Comparison of ENCODE assay signal across 1 cellular context in the genomic region with DNA sequence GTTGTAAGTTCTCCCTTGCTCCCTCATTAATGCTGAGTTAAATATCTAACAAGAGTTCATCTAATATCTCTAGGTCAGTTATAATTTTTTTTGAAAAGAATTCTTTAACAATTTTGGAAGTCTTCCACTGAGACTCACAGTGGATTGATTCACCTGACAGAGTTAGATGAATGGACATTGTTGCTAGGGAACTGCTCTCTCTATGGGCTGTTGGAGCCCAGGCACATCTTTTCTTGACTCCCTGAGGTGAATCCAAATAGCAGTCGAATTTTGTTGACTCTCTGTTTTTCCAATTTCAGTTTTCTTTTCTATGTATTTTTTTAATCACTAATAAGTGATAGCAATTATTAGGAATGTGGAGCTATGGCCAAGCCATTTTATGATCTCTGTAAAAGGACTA.
TF ChIP-seq lines count a peak whose summit lies in the region.

No MANE protein-coding gene starts in this region.

TF ChIP-seq in H1, 55 proteins besides CTCF, POLR2A, EP300 and RAD21 (continued from another document):
- TF ChIP-seq, protein P1, sequence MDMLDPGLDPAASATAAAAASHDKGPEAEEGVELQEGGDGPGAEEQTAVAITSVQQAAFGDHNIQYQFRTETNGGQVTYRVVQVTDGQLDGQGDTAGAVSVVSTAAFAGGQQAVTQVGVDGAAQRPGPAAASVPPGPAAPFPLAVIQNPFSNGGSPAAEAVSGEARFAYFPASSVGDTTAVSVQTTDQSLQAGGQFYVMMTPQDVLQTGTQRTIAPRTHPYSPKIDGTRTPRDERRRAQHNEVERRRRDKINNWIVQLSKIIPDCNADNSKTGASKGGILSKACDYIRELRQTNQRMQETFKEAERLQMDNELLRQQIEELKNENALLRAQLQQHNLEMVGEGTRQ (IDR thresholded peaks at IDR 0.05; ENCODE audit: low read length), result no peak
- TF ChIP-seq, protein P2, sequence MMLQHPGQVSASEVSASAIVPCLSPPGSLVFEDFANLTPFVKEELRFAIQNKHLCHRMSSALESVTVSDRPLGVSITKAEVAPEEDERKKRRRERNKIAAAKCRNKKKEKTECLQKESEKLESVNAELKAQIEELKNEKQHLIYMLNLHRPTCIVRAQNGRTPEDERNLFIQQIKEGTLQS (IDR thresholded peaks at IDR 0.05; ENCODE audit: insufficient read depth, low read depth, low read length), result no peak
- TF ChIP-seq TAF1 (IDR thresholded peaks at IDR 0.05; ENCODE audit: low read depth, low read length), result no peak
- no peak for TF ChIP-seq CREB1 (IDR thresholded peaks at IDR 0.05)
- no peak for TF ChIP-seq RFX5 (IDR thresholded peaks at IDR 0.05; ENCODE audit: borderline replicate concordance, low read depth, low read length)
- TF ChIP-seq, protein P3, sequence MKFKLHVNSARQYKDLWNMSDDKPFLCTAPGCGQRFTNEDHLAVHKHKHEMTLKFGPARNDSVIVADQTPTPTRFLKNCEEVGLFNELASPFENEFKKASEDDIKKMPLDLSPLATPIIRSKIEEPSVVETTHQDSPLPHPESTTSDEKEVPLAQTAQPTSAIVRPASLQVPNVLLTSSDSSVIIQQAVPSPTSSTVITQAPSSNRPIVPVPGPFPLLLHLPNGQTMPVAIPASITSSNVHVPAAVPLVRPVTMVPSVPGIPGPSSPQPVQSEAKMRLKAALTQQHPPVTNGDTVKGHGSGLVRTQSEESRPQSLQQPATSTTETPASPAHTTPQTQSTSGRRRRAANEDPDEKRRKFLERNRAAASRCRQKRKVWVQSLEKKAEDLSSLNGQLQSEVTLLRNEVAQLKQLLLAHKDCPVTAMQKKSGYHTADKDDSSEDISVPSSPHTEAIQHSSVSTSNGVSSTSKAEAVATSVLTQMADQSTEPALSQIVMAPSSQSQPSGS (IDR thresholded peaks at IDR 0.05; ENCODE audit: low read length), result no peak
- no peak for TF ChIP-seq SP1 (IDR thresholded peaks at IDR 0.05; ENCODE audit: low read depth, low read length)
- TF ChIP-seq CTBP2 (IDR thresholded peaks at IDR 0.05; ENCODE audit: borderline replicate concordance, insufficient read depth, insufficient read length, low read length), result no peak
TF ChIP-seq in H1: peak in this region for 0.
